In genomic region chr11:45917286-45917622, GRCh38 we compare ENCODE assay signal across 8 cellular contexts. TPM values are rescaled to one million over a fixed set of nuclear protein-coding genes. Genes with fewer than 3 reads are reported as not detected.
DNase-seq lines count a peak whose midpoint lies in the region; ATAC-seq and TF ChIP-seq lines count a peak whose summit lies in the region.

No MANE protein-coding gene starts in this region.

- H3K36me3 ChIP-seq in BLaER1 = peaks cover 43% of the 10 kb centered on the region
- H3K36me3 ChIP-seq in lung (ENCODE audit: control insufficient read depth in 2 of 2, insufficient read depth in 2 of 2, low read length in 2 of 2) = peaks cover 7 to 29% of the 10 kb centered on the region in 2 donors

- H3K9me3 ChIP-seq in BLaER1 (no peaks in the 10 kb centered on the region), lung (ENCODE audit: control insufficient read depth in 2 of 2, insufficient read depth in 1 of 2, low read length in 1 of 2) (no peaks in the 10 kb centered on the region)

- ATAC-seq in HG02840 (IDR thresholded peaks at IDR 0.05; ENCODE audit: low FRiP score, unreplicated experiment) (peak; percentile 2), lung (ENCODE audit: insufficient read depth, low FRiP score) (no peak), GM21447 (IDR thresholded peaks at IDR 0.05; ENCODE audit: unreplicated experiment) (no peak), HG03045 (IDR thresholded peaks at IDR 0.05; ENCODE audit: unreplicated experiment) (no peak)

- no peak for TF ChIP-seq CTCF in astrocyte of the spinal cord (IDR thresholded peaks at IDR 0.05; ENCODE audit: low read depth, low read length)
- no peak for TF ChIP-seq CTCF in lung (IDR thresholded peaks at IDR 0.05; ENCODE audit: control extremely low read depth, extremely low read depth)

- H3K27ac ChIP-seq in BLaER1 (peak overlapping the region; percentile 94), lung (ENCODE audit: low read depth in 1 of 2, low read length in 1 of 2) (peak overlapping the region; percentile 94 to 95)

- DNase-seq in astrocyte of the spinal cord (ENCODE audit: low read depth, low spot score) = no peak
- no peak for DNase-seq in lung (ENCODE audit: low spot score)
- no peak for DNase-seq in NOMO-1 treated with dmso at 0.1 percent for 144 hours (lab: John Stamatoyannopoulos, UW; ENCODE audit: unreplicated experiment)
- no peak for DNase-seq in amniotic stem cell (lab: John Stamatoyannopoulos, UW)

- WGBS in lung, 2 donors = 4 to 6% methylated on average over 16 of the region's 16 CpGs

- peak overlapping the region; percentile 94 for H3K9ac ChIP-seq in BLaER1

- H3K4me3 ChIP-seq in BLaER1 (peak overlapping the region; percentile 91), astrocyte of the spinal cord (ENCODE audit: low read depth, low read length) (peak overlapping the region; percentile 100), lung (peak overlapping the region; percentile 97)

- in situ Hi-C loops in astrocyte of the spinal cord (cut with HindIII; ENCODE audit: low sequenced_read_pairs) = no loop called here

- peaks cover 48% of the 10 kb centered on the region for H4K20me1 ChIP-seq in BLaER1

- H3K27me3 ChIP-seq in BLaER1 (peaks cover 24% of the 10 kb centered on the region), lung (ENCODE audit: control insufficient read depth, insufficient read depth) (no peaks in the 10 kb centered on the region)

- peaks cover 50% of the 10 kb centered on the region for H3K4me1 ChIP-seq in BLaER1
- no peaks in the 10 kb centered on the region for H3K4me1 ChIP-seq in lung (ENCODE audit: control insufficient read depth in 2 of 2, insufficient read depth in 2 of 2, low read length in 2 of 2)

- peak overlapping the region; percentile 98 for H3K4me2 ChIP-seq in BLaER1

RNA-seq across cellular contexts. Expression of gene PEX16, which starts 0.4 kb away (rescaled TPM):
- total RNA-seq in lung = 10 to 100 TPM; 14.2 to 34.8 TPM
- polyA plus RNA-seq in lung = 10 to 100 TPM; 36.9 to 38.2 TPM

RNA-seq across cellular contexts. Expression of gene LARGE2, which starts 5.2 kb away (rescaled TPM):
- 10 to 100 TPM in 1 of 2 donors, 1 to 10 TPM in 1; 2.4 to 16.3 TPM for total RNA-seq in lung
- 10 to 100 TPM; 12.8 to 18.4 TPM for polyA plus RNA-seq in lung

RNA-seq across cellular contexts. Expression of gene FREY1, which starts 10.2 kb away (rescaled TPM):
- total RNA-seq in lung = under 1 TPM; 0.51 to 0.67 TPM
- under 1 TPM; 0.15 to 0.28 TPM for polyA plus RNA-seq in lung

RNA-seq across cellular contexts. Expression of gene MAPK8IP1, which starts 31.8 kb away (rescaled TPM):
- 10 to 100 TPM in 1 of 2 donors, 1 to 10 TPM in 1; 5.1 to 15.4 TPM for total RNA-seq in lung
- 1 to 10 TPM; 4.7 to 6.3 TPM for polyA plus RNA-seq in lung
